Comparison of ENCODE assay signal across 8 cellular contexts in the genomic region with DNA sequence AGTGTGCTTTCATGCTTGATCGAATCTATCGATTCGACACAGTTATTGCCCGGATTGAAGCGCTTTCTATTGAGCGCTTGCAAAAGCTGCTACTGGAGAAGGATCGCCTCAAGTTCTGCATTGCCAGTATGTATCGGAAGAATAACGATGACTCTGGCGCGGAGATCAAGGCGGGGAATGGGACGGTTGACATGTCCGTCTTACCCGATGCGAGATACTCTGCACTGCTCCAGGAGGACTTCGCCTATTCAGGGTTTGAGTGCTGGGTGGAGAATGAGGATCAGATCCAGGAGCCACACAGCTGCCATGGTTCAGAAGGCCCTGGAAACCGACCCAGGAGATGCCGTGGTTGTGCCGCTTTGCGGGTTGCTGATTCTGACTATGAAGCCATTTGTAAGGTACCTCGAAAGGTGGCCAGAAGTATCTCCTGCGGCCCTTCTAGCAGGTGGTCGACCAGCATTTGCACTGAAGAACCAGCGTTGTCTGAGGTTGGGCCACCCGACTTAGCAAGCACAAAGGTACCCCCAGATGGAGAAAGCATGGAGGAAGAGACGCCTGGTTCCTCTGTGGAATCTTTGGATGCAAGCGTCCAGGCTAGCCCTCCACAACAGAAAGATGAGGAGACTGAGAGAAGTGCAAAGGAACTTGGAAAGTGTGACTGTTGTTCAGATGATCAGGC.
DNase-seq lines count a peak whose midpoint lies in the region; ATAC-seq and FAIRE-seq lines count a peak whose summit lies in the region.
"Not testable (repeated sequence)": the region's sequence is repeated elsewhere in the genome, so short reads cannot be mapped to it uniquely, and the experiment has no call there.

No MANE protein-coding gene starts in this region.

- not testable (repeated sequence) for H3K9ac ChIP-seq in HUES48 (ENCODE audit: low read depth, low read length)

- not testable (repeated sequence) for H3K9me3 ChIP-seq in HUES48 (ENCODE audit: control insufficient read depth, insufficient read depth, low read length); SJCRH30 (replicated peaks)

- DNase-seq in AG20443 (ENCODE audit: low spot score): peak; percentile 2
- not testable (repeated sequence) for DNase-seq in GM19239 (ENCODE audit: insufficient read length, low spot score)
- peak; percentile 11 to 28 for DNase-seq in SJCRH30
- DNase-seq in activated naive CD4-positive, alpha-beta T cell treated with anti-CD3 and anti-CD28 coated beads, Interleukin-2, amount 50 U/mL, for 72 hours (ENCODE audit: low spot score in 2 of 2): peak; percentile 23 to 55
- peak; percentile 26 for DNase-seq in fibroblast of peridontal ligament (ENCODE audit: extremely low read depth)
- DNase-seq in lung microvascular endothelial cell (ENCODE audit: low read depth in 2 of 2): peak; percentile 8 to 43

- peak; percentile 52 for FAIRE-seq in GM19239 (lab: Jason Lieb, UNC)

- not testable (repeated sequence) for H3K4me1 ChIP-seq in HUES48 (ENCODE audit: control insufficient read depth, insufficient read depth, low read length); SJCRH30

- not testable (repeated sequence) for H3K9me3 Mint-ChIP-seq in activated naive CD4-positive, alpha-beta T cell treated with anti-CD3 and anti-CD28 coated beads, Interleukin-2, amount 50 U/mL, for 72 hours

- H3K27ac ChIP-seq in HUES48 (ENCODE audit: low read depth, low read length); SJCRH30: not testable (repeated sequence)
- H3K27ac ChIP-seq in skin epidermis: peak overlapping the region in 6 of 21 experiments; percentile 12 to 78 (median 60)

- H3K4me3 ChIP-seq in HUES48 (ENCODE audit: low read depth, low read length) (peak overlapping the region; percentile 72), SJCRH30 (peak overlapping the region; percentile 40; the same call in 1 of the 2 replicates), skin epidermis (peak overlapping the region; percentile 40 to 63 (median 54))

- H3K36me3 Mint-ChIP-seq in activated naive CD4-positive, alpha-beta T cell treated with anti-CD3 and anti-CD28 coated beads, Interleukin-2, amount 50 U/mL, for 72 hours: not testable (repeated sequence)

- not testable (repeated sequence) for ATAC-seq in activated naive CD4-positive, alpha-beta T cell treated with anti-CD3 and anti-CD28 coated beads, Interleukin-2, amount 50 U/mL, for 72 hours

- not testable (repeated sequence) for H3K27me3 ChIP-seq in HUES48 (ENCODE audit: control insufficient read depth, insufficient read depth, low read length); SJCRH30

- H3K27ac Mint-ChIP-seq in activated naive CD4-positive, alpha-beta T cell treated with anti-CD3 and anti-CD28 coated beads, Interleukin-2, amount 50 U/mL, for 72 hours: not testable (repeated sequence)

- not testable (repeated sequence) for H3K36me3 ChIP-seq in HUES48 (ENCODE audit: control insufficient read depth, insufficient read depth, low read length); SJCRH30
